10 cellular contexts compared by ENCODE assay signal in genomic region chr6:142952614-142953013, GRCh38. TPM values are rescaled to one million over a fixed set of nuclear protein-coding genes. Genes with fewer than 3 reads are reported as not detected.
A peak's percentile ranks its signal among the peaks of the same experiment; 100 is the strongest.
DNase-seq lines count a peak whose midpoint lies in the region; ATAC-seq and TF ChIP-seq lines count a peak whose summit lies in the region.
"Had no signal": no experiment of that assay in that cellular context is flagged by ENCODE, and none has a peak within 500 bp of the region (broad histone marks: within the 10 kb centered on the region; RNA-seq: fewer than 3 reads in every experiment).

No MANE protein-coding gene starts in this region.

- no peaks in the 10 kb centered on the region for H3K9me3 Mint-ChIP-seq in activated T-helper 17 cell treated with anti-CD3 and anti-CD28 coated beads, Interleukin-2, amount 50 U/mL, for 72 hours

- DNase-seq in NCI-H2171 treated with DMSO at 0.1 percent for 48 hours (lab: John Stamatoyannopoulos, UW) (no peak), CD1c-positive myeloid dendritic cell (ENCODE audit: extremely low spot score) (no peak), omental fat pad (ENCODE audit: low spot score) (no peak), NCI-H2171 (lab: John Stamatoyannopoulos, UW) (no peak)
- DNase-seq: activated gamma-delta T cell treated with Interleukin-2 at 50 U/mL for 16 hours, NCI-H2107 had no signal

- H3K27me3 Mint-ChIP-seq in activated T-helper 17 cell treated with anti-CD3 and anti-CD28 coated beads, Interleukin-2, amount 50 U/mL, for 72 hours = no peaks in the 10 kb centered on the region

- ATAC-seq in GM18498 (IDR thresholded peaks at IDR 0.05; ENCODE audit: unreplicated experiment) = peak; percentile 71
- ATAC-seq in GM19468 (IDR thresholded peaks at IDR 0.05; ENCODE audit: extremely low read depth, unreplicated experiment) = peak; percentile 53
- peak; percentile 43 for ATAC-seq in HG03060 (IDR thresholded peaks at IDR 0.05; ENCODE audit: low read depth, unreplicated experiment)
- no peak for ATAC-seq in activated T-helper 17 cell treated with anti-CD3 and anti-CD28 coated beads, Interleukin-2, amount 50 U/mL, for 72 hours (replicated peaks)
- no peak for ATAC-seq in omental fat pad (ENCODE audit: low FRiP score)

- no peak overlapping the region for H3K4me3 Mint-ChIP-seq in activated T-helper 17 cell treated with anti-CD3 and anti-CD28 coated beads, Interleukin-2, amount 50 U/mL, for 72 hours

- peak overlapping the region; percentile 42 for H3K27ac Mint-ChIP-seq in activated T-helper 17 cell treated with anti-CD3 and anti-CD28 coated beads, Interleukin-2, amount 50 U/mL, for 72 hours

- H3K36me3 Mint-ChIP-seq in activated T-helper 17 cell treated with anti-CD3 and anti-CD28 coated beads, Interleukin-2, amount 50 U/mL, for 72 hours (ENCODE audit: low read depth) = peaks cover 6% of the 10 kb centered on the region

- peaks cover 6% of the 10 kb centered on the region for H3K4me1 Mint-ChIP-seq in activated T-helper 17 cell treated with anti-CD3 and anti-CD28 coated beads, Interleukin-2, amount 50 U/mL, for 72 hours

- TF ChIP-seq CTCF in omental fat pad (IDR thresholded peaks at IDR 0.05) = no peak

RNA-seq across cellular contexts. Expression of gene HIVEP2, which starts 7.6 kb away (rescaled TPM):
- 10 to 100 TPM; 33.0 to 53.5 TPM for total RNA-seq in activated T-helper 17 cell treated with anti-CD3 and anti-CD28 coated beads, Interleukin-2, amount 50 U/mL, for 72 hours
- 10 to 100 TPM; 14.9 to 47.3 (median 26.9) TPM for total RNA-seq in omental fat pad

Comparison
In these comparisons a context has a peak if more than half of its experiments do, and no peak if none do; other contexts are left out.
1. ATAC-seq: peak in GM18498 (single experiment), GM19468 (single experiment) and HG03060 (single experiment); none in activated T-helper 17 cell treated with anti-CD3 and anti-CD28 coated beads, Interleukin-2, amount 50 U/mL, for 72 hours (single experiment) and omental fat pad (single experiment).